8 cellular contexts compared by ENCODE assay signal in genomic region chr19:48720251-48720612, GRCh38. TPM values are rescaled to one million over a fixed set of nuclear protein-coding genes. Genes with fewer than 3 reads are reported as not detected.
DNase-seq lines count a peak whose midpoint lies in the region; ATAC-seq and TF ChIP-seq lines count a peak whose summit lies in the region.

No MANE protein-coding gene starts in this region.

- H3K27ac ChIP-seq in brain microvascular endothelial cell, result no peak overlapping the region
- H3K27ac ChIP-seq in naive thymus-derived CD4-positive, alpha-beta T cell (ENCODE audit: low read depth, low read length), result no peak overlapping the region

- intact Hi-C loops in naive thymus-derived CD4-positive, alpha-beta T cell (cut with micrococcal nuclease), result loop anchor here (1.0 to 10.0 kb wide), 7 partner anchors 18 to 1155 kb away; partner anchors contain the start of genes RPL18 (in 2 of the 2), SPHK2 (in 2 of the 2), AKT1S1 (in 1 of the 2) and DBP (in 1 of the 2)

- ATAC-seq in HG02870 (IDR thresholded peaks at IDR 0.05; ENCODE audit: unreplicated experiment) (peak; percentile 13), HG03432 (IDR thresholded peaks at IDR 0.05; ENCODE audit: unreplicated experiment) (no peak), GM21737 (IDR thresholded peaks at IDR 0.05; ENCODE audit: unreplicated experiment) (no peak), HG03457 (IDR thresholded peaks at IDR 0.05; ENCODE audit: unreplicated experiment) (no peak)
- ATAC-seq in naive thymus-derived CD4-positive, alpha-beta T cell, result no peak

- POLR2A ChIA-PET in naive thymus-derived CD4-positive, alpha-beta T cell (lab: Charles Lee), result interaction anchor here (1.7 kb wide), 1 partner anchor 75 kb away, joined by 8 read pairs; the partner anchor contains the start of gene CA11

- peaks cover 0 to 7% (median 4%) of the 10 kb centered on the region in 11 donors for H3K9me3 Mint-ChIP-seq in naive thymus-derived CD4-positive, alpha-beta T cell

- H3K4me3 Mint-ChIP-seq in naive thymus-derived CD4-positive, alpha-beta T cell, result peak overlapping the region; percentile 80 to 99 (median 97)

- no peaks in the 10 kb centered on the region for H3K27me3 ChIP-seq in brain microvascular endothelial cell (replicated peaks)
- H3K27me3 ChIP-seq in naive thymus-derived CD4-positive, alpha-beta T cell (ENCODE audit: control insufficient read depth in 2 of 2, insufficient read depth in 2 of 2, low read length in 2 of 2), result no peaks in the 10 kb centered on the region

- in situ Hi-C loops in brain microvascular endothelial cell (cut with HindIII; ENCODE audit: low pct_ligation_motif_present, low sequenced_read_pairs), result no loop called here

- no peak for DNase-seq in AG10803 (ENCODE audit: low read depth)
- DNase-seq in brain microvascular endothelial cell, result no peak
- DNase-seq in naive thymus-derived CD4-positive, alpha-beta T cell, result no peak
- DNase-seq in iPS-NIHi7 (ENCODE audit: extremely low spot score), result no peak

- peak overlapping the region; percentile 98 to 100 (median 99) for H3K27ac Mint-ChIP-seq in naive thymus-derived CD4-positive, alpha-beta T cell

- H3K36me3 ChIP-seq in brain microvascular endothelial cell (replicated peaks), result no peaks in the 10 kb centered on the region
- no peaks in the 10 kb centered on the region for H3K36me3 ChIP-seq in naive thymus-derived CD4-positive, alpha-beta T cell (ENCODE audit: control insufficient read depth in 2 of 3, insufficient read depth in 3 of 3, low read length in 3 of 3)

- peaks cover 5 to 13% of the 10 kb centered on the region in 2 donors for H3K4me1 ChIP-seq in naive thymus-derived CD4-positive, alpha-beta T cell (ENCODE audit: control insufficient read depth in 2 of 2, insufficient read depth in 2 of 2, low read length in 2 of 2)

- peaks cover 3 to 6% (median 3%) of the 10 kb centered on the region in 5 donors for H3K36me3 Mint-ChIP-seq in naive thymus-derived CD4-positive, alpha-beta T cell

- no peaks in the 10 kb centered on the region for H3K27me3 Mint-ChIP-seq in naive thymus-derived CD4-positive, alpha-beta T cell

- TF ChIP-seq CTCF in AG10803 (conservative IDR thresholded peaks at IDR 0.05; ENCODE audit: low read length) (no peak), brain microvascular endothelial cell (IDR thresholded peaks at IDR 0.05; ENCODE audit: low read depth, low read length, missing control alignments) (no peak)

- H3K4me3 ChIP-seq in AG10803 (ENCODE audit: low read length) (peak overlapping the region; percentile 2), brain microvascular endothelial cell (ENCODE audit: low read depth, low read length) (peak overlapping the region; percentile 71)
- peak overlapping the region; percentile 92 for H3K4me3 ChIP-seq in naive thymus-derived CD4-positive, alpha-beta T cell (ENCODE audit: low read length)

- H3K9me3 ChIP-seq in naive thymus-derived CD4-positive, alpha-beta T cell (ENCODE audit: control insufficient read depth in 2 of 3, low read length in 3 of 3), result no peaks in the 10 kb centered on the region

- CTCF ChIA-PET in naive thymus-derived CD4-positive, alpha-beta T cell (lab: Charles Lee), result no interaction called here

- peaks cover 14 to 25% (median 21%) of the 10 kb centered on the region in 7 donors for H3K4me1 Mint-ChIP-seq in naive thymus-derived CD4-positive, alpha-beta T cell

RNA-seq across cellular contexts. Expression of gene MAMSTR, which starts 0.7 kb away (rescaled TPM):
- 1 to 10 TPM in 3 of 5 experiments, under 1 TPM in 2; 0.80 to 2.1 (median 1.3) TPM for total RNA-seq in naive thymus-derived CD4-positive, alpha-beta T cell
- polyA plus RNA-seq in naive thymus-derived CD4-positive, alpha-beta T cell, result under 1 TPM; 0.25 to 0.87 TPM

RNA-seq across cellular contexts. Expression of gene RASIP1, which starts 20.2 kb away (rescaled TPM):
- under 1 TPM in 2 of 5 experiments, not detected in 3; 0.12 to 0.21 TPM for total RNA-seq in naive thymus-derived CD4-positive, alpha-beta T cell
- under 1 TPM; 0.12 to 0.65 TPM for polyA plus RNA-seq in naive thymus-derived CD4-positive, alpha-beta T cell

RNA-seq across cellular contexts. Expression of gene FUT2, which starts 24.5 kb away (rescaled TPM):
- not detected for total RNA-seq in naive thymus-derived CD4-positive, alpha-beta T cell
- under 1 TPM; 0.09 to 0.78 TPM for polyA plus RNA-seq in naive thymus-derived CD4-positive, alpha-beta T cell

RNA-seq across cellular contexts. Expression of gene IZUMO1, which starts 26.5 kb away (rescaled TPM):
- total RNA-seq in naive thymus-derived CD4-positive, alpha-beta T cell, result not detected
- polyA plus RNA-seq in naive thymus-derived CD4-positive, alpha-beta T cell, result not detected

RNA-seq across cellular contexts. Expression of gene FUT1, which starts 32.2 kb away (rescaled TPM):
- total RNA-seq in naive thymus-derived CD4-positive, alpha-beta T cell, result under 1 TPM in 1 of 5 experiments, not detected in 4; 0.17 TPM
- not detected for polyA plus RNA-seq in naive thymus-derived CD4-positive, alpha-beta T cell

Comparison
In these comparisons a context has a peak if more than half of its experiments do, and no peak if none do; other contexts are left out.
1. H3K4me3 ChIP-seq: peak in every context shown above with its lines; median percentile 92 in naive thymus-derived CD4-positive, alpha-beta T cell; 71 in brain microvascular endothelial cell; 2 in AG10803.